In genomic region chr17:21770466-21771448, GRCh38 we compare ENCODE assay signal across 8 cellular contexts.
DNase-seq lines count a peak whose midpoint lies in the region; ATAC-seq, FAIRE-seq and TF ChIP-seq lines count a peak whose summit lies in the region.
"Not testable (repeated sequence)": the region's sequence is repeated elsewhere in the genome, so short reads cannot be mapped to it uniquely, and the experiment has no call there.

No MANE protein-coding gene starts in this region.

- H3K9me1 ChIP-seq in IMR-90 (ENCODE audit: insufficient read depth, low read length) = not testable (repeated sequence)

- not testable (repeated sequence) for H3K27me3 ChIP-seq in IMR-90 (ENCODE audit: control insufficient read depth, insufficient read depth, low read length); lower lobe of right lung (ENCODE audit: low read depth)

- not testable (repeated sequence) for H3K9ac ChIP-seq in IMR-90 (ENCODE audit: low read depth, low read length)

- not testable (repeated sequence) for H3K27me3 Mint-ChIP-seq in activated T-cell treated with anti-CD3 and anti-CD28 coated beads, Interleukin-2, amount 50 U/mL, for 72 hours (ENCODE audit: low read depth)

- H2AK5ac ChIP-seq in IMR-90 (ENCODE audit: low read depth, low read length) = not testable (repeated sequence)

- intact Hi-C loops in IMR-90 (cut with micrococcal nuclease); Right ventricle myocardium inferior (cut with DNase I); lower lobe of right lung (cut with DNase I); sciatic nerve (cut with DNase I): not testable (repeated sequence)

- DNase-seq in A549 (ENCODE audit: low read depth in 1 of 2, low spot score in 1 of 2); IMR-90; activated T-cell treated with anti-CD3 and anti-CD28 coated beads, Interleukin-2, amount 50 U/mL, for 72 hours; Right ventricle myocardium inferior (ENCODE audit: missing footprints); lower lobe of right lung; sciatic nerve (ENCODE audit: low spot score): not testable (repeated sequence)

- not testable (repeated sequence) for H3K4ac ChIP-seq in IMR-90 (ENCODE audit: low read depth, low read length)

- not testable (repeated sequence) for H3K4me1 Mint-ChIP-seq in activated T-cell treated with anti-CD3 and anti-CD28 coated beads, Interleukin-2, amount 50 U/mL, for 72 hours (ENCODE audit: low read depth)

- not testable (repeated sequence) for H3K4me3 Mint-ChIP-seq in activated T-cell treated with anti-CD3 and anti-CD28 coated beads, Interleukin-2, amount 50 U/mL, for 72 hours

- H3K36me3 ChIP-seq in IMR-90 (ENCODE audit: control insufficient read depth, insufficient read depth, low read length); lower lobe of right lung: not testable (repeated sequence)

- H4K8ac ChIP-seq in IMR-90 (ENCODE audit: low read depth in 2 of 2, low read length in 2 of 2) = not testable (repeated sequence)

- peak; percentile 71 to 93 for ATAC-seq in A549
- peak; percentile 75 for ATAC-seq in GM19025 (IDR thresholded peaks at IDR 0.05; ENCODE audit: low read depth, unreplicated experiment)
- peak; percentile 86 for ATAC-seq in HG02759 (IDR thresholded peaks at IDR 0.05; ENCODE audit: unreplicated experiment)
- ATAC-seq in IMR-90 (ENCODE audit: low read depth) = peak; percentile 96
- ATAC-seq in activated T-cell treated with anti-CD3 and anti-CD28 coated beads, Interleukin-2, amount 50 U/mL, for 72 hours (replicated peaks in 1 of 2) = peak; percentile 91 to 92
- ATAC-seq in Right ventricle myocardium inferior = peak; percentile 87
- ATAC-seq in lower lobe of right lung = peak; percentile 88 to 89
- peak; percentile 89 for ATAC-seq in sciatic nerve

- not testable (repeated sequence) for H2BK120ac ChIP-seq in IMR-90 (ENCODE audit: low read depth, low read length)

- not testable (repeated sequence) for H4K91ac ChIP-seq in IMR-90 (ENCODE audit: insufficient read depth, low read depth, low read length)

- H4K5ac ChIP-seq in IMR-90 (ENCODE audit: low read depth, low read length) = not testable (repeated sequence)

- not testable (repeated sequence) for H4K20me1 ChIP-seq in IMR-90 (ENCODE audit: insufficient read depth, low read length)

- POLR2A ChIA-PET in A549 (lab: Yijun Ruan, JAX); IMR-90 (lab: Charles Lee; ENCODE audit: unreplicated experiment): not testable (repeated sequence)

- not testable (repeated sequence) for H2AFZ ChIP-seq in IMR-90 (replicated peaks; ENCODE audit: low read length, poor library complexity)

- H3K56ac ChIP-seq in IMR-90 (ENCODE audit: extremely low read depth, insufficient read depth, low read length) = not testable (repeated sequence)

- not testable (repeated sequence) for H2BK15ac ChIP-seq in IMR-90 (ENCODE audit: low read depth, low read length)

- not testable (repeated sequence) for H3K36me3 Mint-ChIP-seq in activated T-cell treated with anti-CD3 and anti-CD28 coated beads, Interleukin-2, amount 50 U/mL, for 72 hours (ENCODE audit: insufficient read depth in 2 of 2)

- CTCF ChIA-PET in A549 (lab: Yijun Ruan, JAX); IMR-90 (lab: Yijun Ruan, JAX): not testable (repeated sequence)

- H3K27ac Mint-ChIP-seq in activated T-cell treated with anti-CD3 and anti-CD28 coated beads, Interleukin-2, amount 50 U/mL, for 72 hours = not testable (repeated sequence)

- H3K9me3 ChIP-seq in A549; IMR-90 (ENCODE audit: control insufficient read depth, insufficient read depth, low read length); lower lobe of right lung: not testable (repeated sequence)

- not testable (repeated sequence) for TF ChIP-seq RAD21 in A549 (conservative IDR thresholded peaks at IDR 0.05 in 1 of 2, IDR thresholded peaks at IDR 0.05 in 1 of 2); IMR-90 (IDR thresholded peaks at IDR 0.05; ENCODE audit: low read length)

- not testable (repeated sequence) for H3K4me3 ChIP-seq in A549; IMR-90 (ENCODE audit: insufficient read depth, low read depth, low read length); lower lobe of right lung

- not testable (repeated sequence) for H3K4me1 ChIP-seq in A549; IMR-90 (ENCODE audit: control insufficient read depth, insufficient read depth, low read length); lower lobe of right lung

- H3K14ac ChIP-seq in IMR-90 (replicated peaks; ENCODE audit: low read depth, low read length) = not testable (repeated sequence)

- BruUV-seq in IMR-90 (replicated peaks; lab: Mats Ljungman, UMichigan) = not testable (repeated sequence)

- peak overlapping the region; percentile 60; the same call in 2 of the 3 replicates for H3K4me2 ChIP-seq in A549
- not testable (repeated sequence) for H3K4me2 ChIP-seq in IMR-90 (ENCODE audit: low read depth, low read length)

- H3K23ac ChIP-seq in IMR-90 (ENCODE audit: low read depth, low read length) = not testable (repeated sequence)

- in situ Hi-C loops in IMR-90 (cut with MboI; ENCODE audit: low sequenced_read_pairs) = not testable (repeated sequence)

- H2BK20ac ChIP-seq in IMR-90 (ENCODE audit: low read depth, low read length) = not testable (repeated sequence)

- FAIRE-seq in A549 (lab: Jason Lieb, UNC) = not testable (repeated sequence)

- WGBS in A549 (ENCODE audit: missing lambda C conversion rate) = 75% methylated on average over 33 of the region's 70 CpGs
- WGBS in IMR-90 (ENCODE audit: extremely low coverage in 2 of 2, insufficient read length in 1 of 2), 2 experiments = 55% methylated on average over 2 of the region's 70 CpGs; no CpG with 5 or more reads in 1 of the 2 experiments

- TF ChIP-seq POLR2A in A549 (IDR thresholded peaks at IDR 0.05; ENCODE audit: low read length); IMR-90 (IDR thresholded peaks at IDR 0.05; ENCODE audit: low read depth, low read length): not testable (repeated sequence)

- not testable (repeated sequence) for H3K9me3 Mint-ChIP-seq in activated T-cell treated with anti-CD3 and anti-CD28 coated beads, Interleukin-2, amount 50 U/mL, for 72 hours

- dilution Hi-C loops in IMR-90 (cut with HindIII; ENCODE audit: low sequenced_read_pairs, unreplicated experiment) = not testable (repeated sequence)

- not testable (repeated sequence) for H2BK5ac ChIP-seq in IMR-90 (ENCODE audit: low read depth, low read length, poor library complexity, severe bottlenecking)

- not testable (repeated sequence) for H2AK9ac ChIP-seq in IMR-90 (replicated peaks; ENCODE audit: low read depth, low read length, poor library complexity)

- H3K27ac ChIP-seq in A549 = peak overlapping the region in 1 of 2 experiments; percentile 62; a peak in 1 of 6 replicates
- not testable (repeated sequence) for H3K27ac ChIP-seq in IMR-90 (ENCODE audit: insufficient read depth, low read length); lower lobe of right lung

- H3K18ac ChIP-seq in IMR-90 (ENCODE audit: low read depth, low read length) = not testable (repeated sequence)

- TF ChIP-seq EP300 in A549 (IDR thresholded peaks at IDR 0.05) = not testable (repeated sequence)

- not testable (repeated sequence) for TF ChIP-seq CTCF in A549 (IDR thresholded peaks at IDR 0.05); IMR-90 (conservative IDR thresholded peaks at IDR 0.05; ENCODE audit: low read depth, low read length); lower lobe of right lung (IDR thresholded peaks at IDR 0.05)

- not testable (repeated sequence) for H3K79me1 ChIP-seq in IMR-90 (ENCODE audit: low read depth in 1 of 2, low read length in 2 of 2)
